18 cellular contexts compared by ENCODE assay signal in the genomic region with DNA sequence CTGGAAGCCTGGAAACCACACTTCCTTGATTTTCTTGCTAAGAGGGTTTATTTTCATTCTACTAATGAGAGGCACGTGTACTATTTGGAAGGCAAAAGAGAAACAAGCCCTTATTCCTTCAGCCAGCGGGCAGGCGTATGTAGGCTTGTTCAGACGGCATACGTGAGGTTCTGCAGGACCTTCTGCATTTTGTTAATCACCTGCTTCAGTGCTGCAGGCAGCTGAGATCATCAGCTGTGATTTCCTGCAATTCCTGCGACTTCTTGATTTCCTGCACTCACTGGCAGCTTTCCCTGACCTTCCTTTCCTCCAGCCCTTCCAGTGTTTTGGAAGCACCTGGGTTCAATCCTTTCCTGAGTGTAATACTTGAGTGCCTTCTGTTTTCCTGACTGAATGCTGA. TPM values are rescaled to one million over a fixed set of nuclear protein-coding genes. Genes with fewer than 3 reads are reported as not detected.
DNase-seq lines count a peak whose midpoint lies in the region; ATAC-seq and TF ChIP-seq lines count a peak whose summit lies in the region.
"Had no signal": no experiment of that assay in that cellular context is flagged by ENCODE, and none has a peak within 500 bp of the region (broad histone marks: within the 10 kb centered on the region; RNA-seq: fewer than 3 reads in every experiment).

No MANE protein-coding gene starts in this region.

- H3K4me1 Mint-ChIP-seq in endothelial cell (ENCODE audit: unreplicated experiment) (peaks cover 11% of the 10 kb centered on the region), type B pancreatic cell (ENCODE audit: unreplicated experiment) (no peaks in the 10 kb centered on the region)
- H3K4me1 Mint-ChIP-seq: CD8-positive, alpha-beta memory T cell had no signal

- peak; percentile 52 for DNase-seq in SK-MEL-5 (ENCODE audit: low read depth, low spot score)
- peak; percentile 11 for DNase-seq in endothelial cell (ENCODE audit: low spot score)
- DNase-seq in foreskin keratinocyte: peak; percentile 39 to 58
- no peak for DNase-seq in psoas muscle
- no peak for DNase-seq in type B pancreatic cell (ENCODE audit: extremely low spot score, unreplicated experiment)
- DNase-seq in KBM-7: no peak
- no peak for DNase-seq in SKM-1 treated with dmso at 0.1 percent for 144 hours (lab: John Stamatoyannopoulos, UW; ENCODE audit: unreplicated experiment)
- DNase-seq: CD8-positive, alpha-beta memory T cell; DND-41; GDM1; GM23248; NCI-H1092 treated with DMSO at 0.1 percent for 48 hours; NCI-H1694 treated with DMSO at 0.1 percent for 48 hours; NCI-H69; PC-9 had no signal

- peaks cover 4% of the 10 kb centered on the region for H3K9me3 ChIP-seq in psoas muscle

- H3K9me3 Mint-ChIP-seq in endothelial cell (ENCODE audit: unreplicated experiment) (no peaks in the 10 kb centered on the region), type B pancreatic cell (no peaks in the 10 kb centered on the region)
- H3K9me3 Mint-ChIP-seq: CD8-positive, alpha-beta memory T cell had no signal

- H3K27ac Mint-ChIP-seq in endothelial cell (ENCODE audit: unreplicated experiment): no peak overlapping the region
- H3K27ac Mint-ChIP-seq in type B pancreatic cell: no peak overlapping the region

- no peak overlapping the region for H3K4me3 Mint-ChIP-seq in endothelial cell (ENCODE audit: unreplicated experiment)
- no peak overlapping the region for H3K4me3 Mint-ChIP-seq in type B pancreatic cell
- H3K4me3 Mint-ChIP-seq: CD8-positive, alpha-beta memory T cell had no signal

- H3K36me3 ChIP-seq in psoas muscle (ENCODE audit: insufficient read depth in 1 of 2, low read depth in 1 of 2): peaks cover 0 to 7% of the 10 kb centered on the region in 2 donors

- in situ Hi-C loops in SK-MEL-5 (cut with HindIII; ENCODE audit: low pct_unique_long_range_greater_than_20kb, low sequenced_read_pairs) (no loop called here), KBM-7 (cut with MboI; ENCODE audit: low pct_unique_long_range_greater_than_20kb, low sequenced_read_pairs) (no loop called here)

- peak; percentile 70 for ATAC-seq in foreskin keratinocyte
- ATAC-seq in psoas muscle: peak; percentile 28 to 45 (median 34)
- ATAC-seq: HCT116, K562 had no signal

- H3K27ac ChIP-seq in foreskin keratinocyte: no peak overlapping the region
- H3K27ac ChIP-seq in psoas muscle: peak overlapping the region; percentile 17
- H3K27ac ChIP-seq: GM23248, HL-60, PC-9 had no signal

- H3K27me3 ChIP-seq in foreskin keratinocyte (no peaks in the 10 kb centered on the region), psoas muscle (ENCODE audit: insufficient read depth in 3 of 3, low read length in 2 of 3) (no peaks in the 10 kb centered on the region)

- H3K4me3 ChIP-seq in psoas muscle: no peak overlapping the region
- H3K4me3 ChIP-seq: GM23248, K562, PC-9 had no signal

- H3K36me3 Mint-ChIP-seq in endothelial cell (ENCODE audit: low read depth, unreplicated experiment): peaks cover 8% of the 10 kb centered on the region
- H3K36me3 Mint-ChIP-seq in type B pancreatic cell: peaks cover 19% of the 10 kb centered on the region

- H3K27me3 Mint-ChIP-seq in endothelial cell (ENCODE audit: unreplicated experiment): no peaks in the 10 kb centered on the region
- H3K27me3 Mint-ChIP-seq in type B pancreatic cell: no peaks in the 10 kb centered on the region
- H3K27me3 Mint-ChIP-seq: CD8-positive, alpha-beta memory T cell had no signal

- TF ChIP-seq CTCF in endothelial cell (IDR thresholded peaks at IDR 0.05; ENCODE audit: unreplicated experiment) (no peak), foreskin keratinocyte (conservative IDR thresholded peaks at IDR 0.05) (no peak), psoas muscle (IDR thresholded peaks at IDR 0.05) (no peak), type B pancreatic cell (conservative IDR thresholded peaks at IDR 0.05) (no peak)

- H3K4me1 ChIP-seq in foreskin keratinocyte (no peaks in the 10 kb centered on the region), psoas muscle (no peaks in the 10 kb centered on the region)

- intact Hi-C loops in psoas muscle (cut with DNase I): no loop called here

- WGBS in psoas muscle, 3 donors: 61 to 72% (median 62%) methylated on average over 6 of the region's 6 CpGs

RNA-seq across cellular contexts. Expression of gene TSNAX, which starts 43.4 kb away (rescaled TPM):
- total RNA-seq in SK-MEL-5 (2014; rRNA removed; shearing (Covaris generic)): 90.8 and 97.2 TPM in 2 replicates
- polyA plus RNA-seq in SK-MEL-5 (2015; cell fraction: cytosol; rRNA removed): 60.3 and 77.2 TPM in 2 replicates
- polyA plus RNA-seq in SK-MEL-5 (2015; cell fraction: nucleus; rRNA removed): 33.2 and 39.5 TPM in 2 replicates
- total RNA-seq in endothelial cell (ENCODE audit: unreplicated experiment): 35.4 TPM
- 29.9 and 30.4 TPM in 2 replicates for total RNA-seq in foreskin keratinocyte
- polyA plus RNA-seq in foreskin keratinocyte: 10.4 and 12.6 TPM in 2 replicates
- total RNA-seq in psoas muscle: 100 to 1,000 TPM in 1 of 4 donors, 10 to 100 TPM in 3; 31.5 to 108 (median 54.7) TPM
- 10 to 100 TPM; 18.0 to 94.3 (median 41.3) TPM for polyA plus RNA-seq in psoas muscle
- 28.0 and 34.0 TPM in 2 replicates for total RNA-seq in type B pancreatic cell (ENCODE audit: low replicate concordance)

RNA-seq across cellular contexts. Expression of gene DISC1, which starts 54.7 kb away (rescaled TPM):
- total RNA-seq in SK-MEL-5 (2014; rRNA removed; shearing (Covaris generic)): 4.8 and 5.4 TPM in 2 replicates
- 2.3 and 4.2 TPM in 2 replicates for polyA plus RNA-seq in SK-MEL-5 (2015; cell fraction: cytosol; rRNA removed)
- 3.9 and 7.5 TPM in 2 replicates for polyA plus RNA-seq in SK-MEL-5 (2015; cell fraction: nucleus; rRNA removed)
- total RNA-seq in endothelial cell (ENCODE audit: unreplicated experiment) (82.5 TPM), foreskin keratinocyte (0.60 and 1.1 TPM in 2 replicates), psoas muscle (1 to 10 TPM; 1.2 to 2.8 (median 2.1) TPM), type B pancreatic cell (ENCODE audit: low replicate concordance) (1.2 and 4.7 TPM in 2 replicates)
- polyA plus RNA-seq in foreskin keratinocyte (0.10 and 0.20 TPM in 2 replicates), psoas muscle (1 to 10 TPM in 1 of 3 donors, under 1 TPM in 2; 0.35 to 1.9 (median 0.88) TPM)

Comparison
In these comparisons a context has a peak if more than half of its experiments do, and no peak if none do; other contexts are left out.
1. DNase-seq: peak in SK-MEL-5 (single experiment), endothelial cell (single experiment) and foreskin keratinocyte (2 of 2); none in psoas muscle (0 of 2), type B pancreatic cell (single experiment), KBM-7 (single experiment) and SKM-1 treated with dmso at 0.1 percent for 144 hours (single experiment).
2. RNA of gene DISC1, which starts 54.7 kb away (total RNA-seq): 82.5 TPM in endothelial cell (single experiment); 4.8 to 5.4 TPM in SK-MEL-5, 1.2 to 4.7 TPM in type B pancreatic cell, 1.2 to 2.8 TPM in psoas muscle and 0.60 to 1.1 TPM in foreskin keratinocyte; every median in the first group is over 10 times any median in the second.